Comparison of ENCODE assay signal across 12 cellular contexts in the genomic region with DNA sequence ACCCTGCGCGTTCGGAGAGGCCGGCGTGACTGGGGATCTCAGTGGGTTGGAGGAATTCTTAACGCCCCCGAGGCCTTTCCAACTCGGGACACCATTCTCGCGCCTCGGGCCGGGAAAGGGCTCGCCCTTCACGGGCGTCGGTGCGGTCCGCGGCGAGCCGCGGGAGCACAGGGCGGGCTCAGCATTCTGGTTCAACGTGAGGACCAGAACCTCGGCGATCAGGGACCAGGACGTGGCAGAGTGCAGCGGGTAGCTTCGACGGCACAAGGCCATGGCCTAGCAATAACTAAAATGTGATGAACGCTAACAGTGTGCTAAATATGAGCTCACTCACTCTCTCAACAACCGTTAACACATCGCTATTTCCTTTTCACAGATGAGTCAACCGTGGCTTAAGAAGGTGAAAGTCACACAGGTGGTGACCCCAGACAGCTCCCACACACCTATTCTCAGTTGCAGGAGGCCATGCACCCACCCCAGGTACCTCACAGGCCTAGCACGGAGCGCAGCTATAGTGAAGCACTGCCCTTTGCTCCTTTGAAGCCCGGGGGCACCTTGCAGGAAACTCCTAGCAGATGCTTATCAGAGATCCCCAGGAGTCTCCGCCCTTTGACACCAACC. TPM values are rescaled to one million over a fixed set of nuclear protein-coding genes. Genes with fewer than 3 reads are reported as not detected.
A peak's percentile ranks its signal among the peaks of the same experiment; 100 is the strongest.
DNase-seq lines count a peak whose midpoint lies in the region; ATAC-seq, FAIRE-seq and TF ChIP-seq lines count a peak whose summit lies in the region.
"Had no signal": no experiment of that assay in that cellular context is flagged by ENCODE, and none has a peak within 500 bp of the region (broad histone marks: within the 10 kb centered on the region; RNA-seq: fewer than 3 reads in every experiment).

No MANE protein-coding gene starts in this region.

- H3K4me3 ChIP-seq in OCI-LY1 (ENCODE audit: low read depth, low read length, poor library complexity, severe bottlenecking) (no peak overlapping the region), gastroesophageal sphincter (peak overlapping the region in 1 of 2 donors; percentile 24)
- H3K4me3 ChIP-seq: cardiac muscle cell had no signal

- no peak overlapping the region for H3K4me2 ChIP-seq in OCI-LY1 (ENCODE audit: low read length)

- TF ChIP-seq POLR2A in gastroesophageal sphincter (IDR thresholded peaks at IDR 0.05), result no peak

- H3F3A ChIP-seq in OCI-LY1 (ENCODE audit: insufficient read depth, low read length), result no peaks in the 10 kb centered on the region

- FAIRE-seq in GM19239 (lab: Jason Lieb, UNC), result peak; percentile 45

- H3K27me3 ChIP-seq in OCI-LY1 (ENCODE audit: insufficient read depth, low read length) (no peaks in the 10 kb centered on the region), layer of hippocampus (ENCODE audit: control insufficient read depth, insufficient read depth, low read length) (peaks cover 57% of the 10 kb centered on the region), gastroesophageal sphincter (peaks cover 100% of the 10 kb centered on the region)

- H2AFZ ChIP-seq in OCI-LY1 (ENCODE audit: low read length), result no peak overlapping the region

- H3K36me3 ChIP-seq in OCI-LY1 (ENCODE audit: insufficient read depth, low read length) (no peaks in the 10 kb centered on the region), gastroesophageal sphincter (no peaks in the 10 kb centered on the region)
- H3K36me3 ChIP-seq: cardiac muscle cell had no signal

- no peak overlapping the region for H3K9ac ChIP-seq in OCI-LY1 (ENCODE audit: low read length)

- H3K79me2 ChIP-seq in OCI-LY1 (ENCODE audit: insufficient read depth, low read length), result no peaks in the 10 kb centered on the region

- H3K4me1 ChIP-seq in OCI-LY1 (ENCODE audit: insufficient read depth, low read length, severe bottlenecking) (no peaks in the 10 kb centered on the region), gastroesophageal sphincter (peaks cover 0 to 67% (median 28%) of the 10 kb centered on the region in 3 donors)

- no peaks in the 10 kb centered on the region for H4K20me1 ChIP-seq in OCI-LY1 (ENCODE audit: insufficient read depth, low read length)

- TF ChIP-seq EP300 in gastroesophageal sphincter (IDR thresholded peaks at IDR 0.05), result no peak

- ATAC-seq in gastroesophageal sphincter, result no peak
- ATAC-seq: stimulated activated memory B cell treated with anti-CD40 and anti-IgM and Interleukin-4, amounts not matched to agents 10 μg/mL and 1 μg/mL and 100 μg/mL, for 72 hours had no signal

- H3K9me3 ChIP-seq in OCI-LY1 (ENCODE audit: low read length) (no peaks in the 10 kb centered on the region), gastroesophageal sphincter (peaks cover 0 to 12% (median 0%) of the 10 kb centered on the region in 3 donors)

- 47 to 64% methylated on average over 5 to 11 of the region's 38 CpGs for WGBS in gastroesophageal sphincter (ENCODE audit: low coverage in 1 of 2), 2 donors

- DNase-seq in GM19239 (ENCODE audit: insufficient read length, low spot score), result no peak
- DNase-seq in effector CD8-positive, alpha-beta T cell (lab: John Stamatoyannopoulos, UW), result no peak
- DNase-seq in NCI-H510A treated with DMSO at 0.1 percent for 48 hours (lab: John Stamatoyannopoulos, UW), result no peak
- DNase-seq in activated naive CD4-positive, alpha-beta T cell treated with anti-CD3 and anti-CD28 coated beads, Interleukin-2, amount 50 U/mL, for 16 hours, result no peak
- DNase-seq: activated CD4-positive, alpha-beta T cell treated with anti-CD3 and anti-CD28 coated beads for 4 hours had no signal

- no peak overlapping the region for H3K27ac ChIP-seq in 22Rv1
- H3K27ac ChIP-seq in OCI-LY1 (ENCODE audit: low read depth, low read length, poor library complexity, severe bottlenecking), result no peak overlapping the region
- H3K27ac ChIP-seq in layer of hippocampus (ENCODE audit: low read depth, low read length), result peak overlapping the region; percentile 18
- H3K27ac ChIP-seq in gastroesophageal sphincter, result no peak overlapping the region
- H3K27ac ChIP-seq: cardiac muscle cell had no signal

- TF ChIP-seq CTCF in 22Rv1 (IDR thresholded peaks at IDR 0.05) (peak; percentile 59), OCI-LY1 (IDR thresholded peaks at IDR 0.05; ENCODE audit: low read length) (peak; percentile 2; the same call in 1 of the 2 replicates), gastroesophageal sphincter (IDR thresholded peaks at IDR 0.05) (no peak)

- no peaks in the 10 kb centered on the region for H3K9me2 ChIP-seq in OCI-LY1 (ENCODE audit: low read depth, low read length)

RNA-seq across cellular contexts. Expression of gene EMX2, which starts 4.5 kb away (rescaled TPM):
- 1 to 10 TPM in 1 of 4 donors, under 1 TPM in 2, not detected in 1; 0.32 to 1.2 (median 0.89) TPM for total RNA-seq in gastroesophageal sphincter
- total RNA-seq: cardiac muscle cell, pulmonary artery endothelial cell had no signal

Comparison
In these comparisons a context has a peak if more than half of its experiments do, and no peak if none do; other contexts are left out.
1. CTCF ChIP-seq: peak in 22Rv1 (single experiment) and OCI-LY1 (single experiment); none in gastroesophageal sphincter (0 of 4).